Comparison of ENCODE assay signal across 29 cellular contexts in genomic region chr9:124611106-124611505, GRCh38.
"Had no signal": no experiment of that assay in that cellular context is flagged by ENCODE, and none has a peak within 500 bp of the region (broad histone marks: within the 10 kb centered on the region; RNA-seq: fewer than 3 reads in every experiment).

No MANE protein-coding gene starts in this region.

- H3K4me1 Mint-ChIP-seq: activated CD4-positive, alpha-beta T cell treated with anti-CD3 and anti-CD28 coated beads, Interleukin-2, amount 10 ng/mL, durations not matched to agents 7 days and 5 days had no signal

- H3K9me3 Mint-ChIP-seq: activated CD4-positive, alpha-beta memory T cell treated with anti-CD3 and anti-CD28 coated beads for 36 hours; activated CD4-positive, alpha-beta T cell treated with anti-CD3 and anti-CD28 coated beads, Interleukin-2, amount 10 ng/mL, durations not matched to agents 7 days and 5 days; activated naive CD4-positive, alpha-beta T cell treated with anti-CD3 and anti-CD28 coated beads for 36 hours; activated naive CD4-positive, alpha-beta T cell treated with anti-CD3 and anti-CD28 coated beads, Interleukin-2, amount 50 U/mL, for 72 hours; activated T-cell treated with anti-CD3 and anti-CD28 coated beads, Interleukin-2, amount 50 U/mL, for 4 hours; activated T-helper 1 cell treated with anti-CD3 and anti-CD28 coated beads, Interleukin-12 subunit alpha, Interleukin-12 subunit beta, Interleukin-2, Interleukin-4 antibody, amounts not matched to agents 30 ng/mL and 10 ng/mL and 1 ng/mL, durations not matched to agents 14 hours and 24 hours and 36 hours had no signal

- DNase-seq: activated CD4-positive, alpha-beta memory T cell treated with anti-CD3 and anti-CD28 coated beads for 36 hours; activated CD4-positive, alpha-beta T cell treated with anti-CD3 and anti-CD28 coated beads, Interleukin-2, amount 10 ng/mL, durations not matched to agents 7 days and 5 days; activated CD8-positive, alpha-beta memory T cell treated with anti-CD3 and anti-CD28 coated beads, Interleukin-2, amount 50 U/mL, for 4 hours; activated gamma-delta T cell treated with Interleukin-2 at 50 U/mL for 16 hours; activated naive CD4-positive, alpha-beta T cell treated with anti-CD3 and anti-CD28 coated beads for 36 hours; activated T-cell treated with anti-CD3 and anti-CD28 coated beads for 4 hours; activated T-cell treated with anti-CD3 and anti-CD28 coated beads, Interleukin-2, amount 50 U/mL, for 4 hours; adrenal gland; anterior cingulate cortex; body of pancreas; MM.1S; MV-4-11; NCI-H1092; NCI-H1417; NCI-H146; NCI-H187; NCI-H2029 treated with DMSO at 0.1 percent for 48 hours; NCI-H2107; NCI-H2171; NCI-H510A; NCI-H526; NCI-H748 treated with DMSO at 0.1 percent for 48 hours; NK-92 treated with Interleukin-12 subunit alpha and Interleukin-12 subunit beta, amount 100 ng/mL, for 24 hours; PC-9; SHP77; SJCRH30; T1000 had no signal

- H3K27ac Mint-ChIP-seq: activated CD4-positive, alpha-beta memory T cell treated with anti-CD3 and anti-CD28 coated beads for 36 hours; activated CD4-positive, alpha-beta T cell treated with anti-CD3 and anti-CD28 coated beads, Interleukin-2, amount 10 ng/mL, durations not matched to agents 7 days and 5 days; activated naive CD4-positive, alpha-beta T cell treated with anti-CD3 and anti-CD28 coated beads for 36 hours; activated naive CD4-positive, alpha-beta T cell treated with anti-CD3 and anti-CD28 coated beads, Interleukin-2, amount 50 U/mL, for 72 hours; activated T-helper 1 cell treated with anti-CD3 and anti-CD28 coated beads, Interleukin-12 subunit alpha, Interleukin-12 subunit beta, Interleukin-2, Interleukin-4 antibody, amounts not matched to agents 30 ng/mL and 10 ng/mL and 1 ng/mL, durations not matched to agents 14 hours and 24 hours and 36 hours had no signal

- H3K36me3 Mint-ChIP-seq: activated CD4-positive, alpha-beta memory T cell treated with anti-CD3 and anti-CD28 coated beads for 36 hours; activated naive CD4-positive, alpha-beta T cell treated with anti-CD3 and anti-CD28 coated beads, Interleukin-2, amount 50 U/mL, for 72 hours had no signal

- H3K4me3 Mint-ChIP-seq: activated CD4-positive, alpha-beta memory T cell treated with anti-CD3 and anti-CD28 coated beads for 36 hours; activated CD4-positive, alpha-beta T cell treated with anti-CD3 and anti-CD28 coated beads, Interleukin-2, amount 10 ng/mL, durations not matched to agents 7 days and 5 days; activated naive CD4-positive, alpha-beta T cell treated with anti-CD3 and anti-CD28 coated beads for 36 hours; activated T-cell treated with anti-CD3 and anti-CD28 coated beads, Interleukin-2, amount 50 U/mL, for 4 hours; activated T-helper 1 cell treated with anti-CD3 and anti-CD28 coated beads, Interleukin-12 subunit alpha, Interleukin-12 subunit beta, Interleukin-2, Interleukin-4 antibody, amounts not matched to agents 30 ng/mL and 10 ng/mL and 1 ng/mL, durations not matched to agents 14 hours and 24 hours and 36 hours had no signal
